In genomic region chr22:41479671-41480396, GRCh38 we compare ENCODE assay signal across 8 cellular contexts. TPM values are rescaled to one million over a fixed set of nuclear protein-coding genes. Genes with fewer than 3 reads are reported as not detected.
DNase-seq lines count a peak whose midpoint lies in the region; TF ChIP-seq lines count a peak whose summit lies in the region.

No MANE protein-coding gene starts in this region.

- intact Hi-C loops in tibial artery (cut with DNase I; ENCODE audit: low total_unique reads), result loop anchor here (5.0 to 10.0 kb wide), 3 partner anchors 32 to 1965 kb away; partner anchors contain the start of gene TOB2
- intact Hi-C loops in activated CD4-positive, alpha-beta memory T cell treated with anti-CD3 and anti-CD28 coated beads for 36 hours (cut with micrococcal nuclease), result no loop called here

- POLR2A ChIA-PET in activated CD4-positive, alpha-beta memory T cell treated with anti-CD3 and anti-CD28 coated beads for 36 hours (lab: Charles Lee), result no interaction called here
- POLR2A ChIA-PET in CD8-positive, alpha-beta memory T cell (lab: Charles Lee), result no interaction called here

- H3K27me3 ChIP-seq in tibial artery, result no peaks in the 10 kb centered on the region
- H3K27me3 ChIP-seq in CD8-positive, alpha-beta memory T cell (ENCODE audit: insufficient read depth, low read length, poor library complexity, severe bottlenecking), result no peaks in the 10 kb centered on the region

- H3K4me1 ChIP-seq in tibial artery, result peaks cover 0 to 63% (median 49%) of the 10 kb centered on the region in 4 donors
- H3K4me1 ChIP-seq in CD8-positive, alpha-beta memory T cell (ENCODE audit: insufficient read depth, low read length), result no peaks in the 10 kb centered on the region

- H3K36me3 Mint-ChIP-seq in activated CD4-positive, alpha-beta memory T cell treated with anti-CD3 and anti-CD28 coated beads for 36 hours, result no peaks in the 10 kb centered on the region
- H3K36me3 Mint-ChIP-seq in CD8-positive, alpha-beta memory T cell, result peaks cover 0 to 21% (median 0%) of the 10 kb centered on the region in 3 donors

- no peaks in the 10 kb centered on the region for H3K9me3 ChIP-seq in tibial artery
- no peaks in the 10 kb centered on the region for H3K9me3 ChIP-seq in CD8-positive, alpha-beta memory T cell (ENCODE audit: low read length)

- TF ChIP-seq CTCF in tibial artery (IDR thresholded peaks at IDR 0.05), result peak in 1 of 2 experiments; percentile 10

- H3K4me3 Mint-ChIP-seq in activated CD4-positive, alpha-beta memory T cell treated with anti-CD3 and anti-CD28 coated beads for 36 hours, result no peak overlapping the region
- H3K4me3 Mint-ChIP-seq in CD8-positive, alpha-beta memory T cell, result peak overlapping the region in 1 of 7 donors; percentile 6

- H3K27me3 Mint-ChIP-seq in activated CD4-positive, alpha-beta memory T cell treated with anti-CD3 and anti-CD28 coated beads for 36 hours, result no peaks in the 10 kb centered on the region
- no peaks in the 10 kb centered on the region for H3K27me3 Mint-ChIP-seq in CD8-positive, alpha-beta memory T cell

- H3K9me3 Mint-ChIP-seq in activated CD4-positive, alpha-beta memory T cell treated with anti-CD3 and anti-CD28 coated beads for 36 hours, result no peaks in the 10 kb centered on the region
- H3K9me3 Mint-ChIP-seq in CD8-positive, alpha-beta memory T cell, result no peaks in the 10 kb centered on the region

- H3K27ac Mint-ChIP-seq in activated CD4-positive, alpha-beta memory T cell treated with anti-CD3 and anti-CD28 coated beads for 36 hours, result no peak overlapping the region
- peak overlapping the region in 2 of 8 donors; percentile 54 to 85 for H3K27ac Mint-ChIP-seq in CD8-positive, alpha-beta memory T cell

- peak overlapping the region; percentile 89 for H3K27ac ChIP-seq in tibial artery
- H3K27ac ChIP-seq in CD8-positive, alpha-beta memory T cell (ENCODE audit: low read depth, low read length), result no peak overlapping the region

- CTCF ChIA-PET in activated CD4-positive, alpha-beta memory T cell treated with anti-CD3 and anti-CD28 coated beads for 36 hours (lab: Charles Lee), result interaction anchor here (0.8 to 1.6 kb wide), 3 partner anchors 11 to 76 kb away, joined by 3 to 6 read pairs (median 5); partner anchors contain the start of genes ACO2 and PHF5A
- CTCF ChIA-PET in CD8-positive, alpha-beta memory T cell (lab: Charles Lee), result interaction anchor here (2.3 kb wide), 1 partner anchor 76 kb away, joined by 7 read pairs; no protein-coding TSS in a partner anchor

- H3K4me3 ChIP-seq in tibial artery, result no peak overlapping the region
- H3K4me3 ChIP-seq in CD8-positive, alpha-beta memory T cell (ENCODE audit: low read length), result no peak overlapping the region

- H3K36me3 ChIP-seq in tibial artery, result peaks cover 0 to 6% (median 0%) of the 10 kb centered on the region in 3 donors
- H3K36me3 ChIP-seq in CD8-positive, alpha-beta memory T cell (ENCODE audit: insufficient read depth, low read length), result no peaks in the 10 kb centered on the region

- H3K4me1 Mint-ChIP-seq in activated CD4-positive, alpha-beta memory T cell treated with anti-CD3 and anti-CD28 coated beads for 36 hours (ENCODE audit: low read depth), result peaks cover 33% of the 10 kb centered on the region
- H3K4me1 Mint-ChIP-seq in CD8-positive, alpha-beta memory T cell, result peaks cover 21 to 55% (median 31%) of the 10 kb centered on the region in 3 donors

- DNase-seq in NCI-H1694 (lab: John Stamatoyannopoulos, UW) (peak; percentile 39), NCI-H1694 treated with DMSO at 0.1 percent for 48 hours (lab: John Stamatoyannopoulos, UW) (no peak), cerebellar cortex (ENCODE audit: low spot score) (peak; percentile 84), medulla oblongata (ENCODE audit: extremely low spot score) (peak; percentile 91), tibial artery (peak; percentile 28 to 76), LoVo (ENCODE audit: low spot score) (no peak)
- no peak for DNase-seq in activated CD4-positive, alpha-beta memory T cell treated with anti-CD3 and anti-CD28 coated beads for 36 hours
- no peak for DNase-seq in CD8-positive, alpha-beta memory T cell

RNA-seq across cellular contexts. Expression of gene ACO2, which starts 10.9 kb away (rescaled TPM):
- total RNA-seq in activated CD4-positive, alpha-beta memory T cell treated with anti-CD3 and anti-CD28 coated beads for 36 hours, result 100 to 1,000 TPM; 103 to 105 TPM
- total RNA-seq in CD8-positive, alpha-beta memory T cell, result 100 to 1,000 TPM; 112 to 114 TPM
- 92.5 TPM for polyA plus RNA-seq in CD8-positive, alpha-beta memory T cell

RNA-seq across cellular contexts. Expression of gene PHF5A, which starts 11.3 kb away (rescaled TPM):
- total RNA-seq in activated CD4-positive, alpha-beta memory T cell treated with anti-CD3 and anti-CD28 coated beads for 36 hours, result 10 to 100 TPM; 55.4 to 60.0 TPM
- 100 to 1,000 TPM; 120 to 125 TPM for total RNA-seq in CD8-positive, alpha-beta memory T cell
- 24.9 TPM for polyA plus RNA-seq in CD8-positive, alpha-beta memory T cell

RNA-seq across cellular contexts. Expression of gene TOB2, which starts 33.2 kb away (rescaled TPM):
- 10 to 100 TPM; 34.2 TPM for total RNA-seq in activated CD4-positive, alpha-beta memory T cell treated with anti-CD3 and anti-CD28 coated beads for 36 hours
- total RNA-seq in CD8-positive, alpha-beta memory T cell, result 10 to 100 TPM; 56.4 to 59.8 TPM
- 24.8 TPM for polyA plus RNA-seq in CD8-positive, alpha-beta memory T cell

Comparison
In these comparisons a context has a peak if more than half of its experiments do, and no peak if none do; other contexts are left out.
1. DNase-seq: peak in NCI-H1694 (single experiment), cerebellar cortex (single experiment), medulla oblongata (single experiment) and tibial artery (2 of 2); none in NCI-H1694 treated with DMSO at 0.1 percent for 48 hours (single experiment), activated CD4-positive, alpha-beta memory T cell treated with anti-CD3 and anti-CD28 coated beads for 36 hours (single experiment), LoVo (single experiment) and CD8-positive, alpha-beta memory T cell (0 of 5).